In the genomic region with DNA sequence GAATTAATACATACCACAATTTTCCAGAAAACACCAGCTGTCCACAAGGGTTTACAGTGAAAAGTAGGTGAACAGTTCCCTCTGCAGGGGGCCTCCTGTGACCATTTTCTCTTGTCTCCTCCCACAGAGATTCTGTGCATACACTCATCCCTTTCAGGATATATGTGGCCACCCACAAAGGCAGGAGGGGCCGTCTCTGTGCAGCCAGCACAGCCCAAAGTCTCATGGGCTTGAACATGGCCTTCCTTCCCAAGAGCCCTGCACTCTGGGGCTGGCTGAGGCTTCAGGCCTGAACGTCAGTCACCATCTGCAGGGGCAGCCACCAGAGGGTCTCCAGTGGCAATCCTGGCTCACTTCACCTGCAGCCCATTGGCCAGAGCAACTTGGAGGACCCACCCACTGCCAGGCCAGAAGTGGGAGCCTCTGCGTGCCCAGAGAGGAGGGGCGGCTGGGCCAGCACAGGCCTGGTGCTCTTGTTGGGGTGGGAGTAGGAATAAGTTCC, we compare ENCODE assay signal across 11 cellular contexts. TPM values are rescaled to one million over a fixed set of nuclear protein-coding genes. Genes with fewer than 3 reads are reported as not detected.
DNase-seq lines count a peak whose midpoint lies in the region; ATAC-seq and TF ChIP-seq lines count a peak whose summit lies in the region.
"Had no signal": no experiment of that assay in that cellular context is flagged by ENCODE, and none has a peak within 500 bp of the region (broad histone marks: within the 10 kb centered on the region; RNA-seq: fewer than 3 reads in every experiment).

No MANE protein-coding gene starts in this region.

- H3K4me1 ChIP-seq in PC-9 (replicated peaks; ENCODE audit: insufficient read depth) (no peaks in the 10 kb centered on the region), fibroblast of lung (ENCODE audit: control insufficient read depth, extremely low read depth, insufficient read depth, low read length) (peaks cover 2% of the 10 kb centered on the region)

- no peaks in the 10 kb centered on the region for H3K9me3 Mint-ChIP-seq in activated CD8-positive, alpha-beta memory T cell treated with anti-CD3 and anti-CD28 coated beads, Interleukin-2, amount 10 ng/mL, durations not matched to agents 7 days and 5 days (ENCODE audit: low read depth)
- H3K9me3 Mint-ChIP-seq in type B pancreatic cell (no peaks in the 10 kb centered on the region), chondrocyte (ENCODE audit: low read depth) (no peaks in the 10 kb centered on the region)
- H3K9me3 Mint-ChIP-seq: activated CD4-positive, alpha-beta T cell treated with anti-CD3 and anti-CD28 coated beads, Interleukin-2, amount 10 ng/mL, durations not matched to agents 7 days and 5 days had no signal

- H3K27me3 Mint-ChIP-seq in activated CD8-positive, alpha-beta memory T cell treated with anti-CD3 and anti-CD28 coated beads, Interleukin-2, amount 10 ng/mL, durations not matched to agents 7 days and 5 days = no peaks in the 10 kb centered on the region
- H3K27me3 Mint-ChIP-seq in type B pancreatic cell (peaks cover 11% of the 10 kb centered on the region), chondrocyte (ENCODE audit: low read depth) (no peaks in the 10 kb centered on the region)
- H3K27me3 Mint-ChIP-seq: activated CD4-positive, alpha-beta T cell treated with anti-CD3 and anti-CD28 coated beads, Interleukin-2, amount 10 ng/mL, durations not matched to agents 7 days and 5 days had no signal

- H3K27me3 ChIP-seq in PC-9 (ENCODE audit: insufficient read depth, low read depth) (no peaks in the 10 kb centered on the region), fibroblast of lung (ENCODE audit: control insufficient read depth, insufficient read depth, low read length) (no peaks in the 10 kb centered on the region)
- H3K27me3 ChIP-seq: testis had no signal

- H3K9me3 ChIP-seq in PC-9 (ENCODE audit: insufficient read depth, low read depth) = no peaks in the 10 kb centered on the region
- no peaks in the 10 kb centered on the region for H3K9me3 ChIP-seq in fibroblast of lung (ENCODE audit: control insufficient read depth, insufficient read depth, low read depth, low read length)
- H3K9me3 ChIP-seq: psoas muscle, testis had no signal

- POLR2A ChIA-PET in PC-9 (lab: Charles Lee; ENCODE audit: unreplicated experiment) = no interaction called here

- no TSS peak for BruUV-seq in PC-9 (replicated peaks; lab: Mats Ljungman, UMichigan)

- H3K4me1 Mint-ChIP-seq in activated CD8-positive, alpha-beta memory T cell treated with anti-CD3 and anti-CD28 coated beads, Interleukin-2, amount 10 ng/mL, durations not matched to agents 7 days and 5 days = peaks cover 9% of the 10 kb centered on the region
- peaks cover 14% of the 10 kb centered on the region for H3K4me1 Mint-ChIP-seq in type B pancreatic cell (ENCODE audit: unreplicated experiment)
- peaks cover 13% of the 10 kb centered on the region for H3K4me1 Mint-ChIP-seq in chondrocyte (ENCODE audit: low read depth)

- H3K9me2 ChIP-seq in PC-9 (ENCODE audit: insufficient read depth) = no peaks in the 10 kb centered on the region

- ATAC-seq in activated CD8-positive, alpha-beta memory T cell treated with anti-CD3 and anti-CD28 coated beads, Interleukin-2, amount 10 ng/mL, durations not matched to agents 7 days and 5 days = peak; percentile 58
- ATAC-seq in left cardiac atrium = no peak

- H3K27ac Mint-ChIP-seq in activated CD8-positive, alpha-beta memory T cell treated with anti-CD3 and anti-CD28 coated beads, Interleukin-2, amount 10 ng/mL, durations not matched to agents 7 days and 5 days = no peak overlapping the region
- H3K27ac Mint-ChIP-seq in type B pancreatic cell (peak overlapping the region; percentile 63), chondrocyte (ENCODE audit: unreplicated experiment) (no peak overlapping the region)
- H3K27ac Mint-ChIP-seq: activated CD4-positive, alpha-beta T cell treated with anti-CD3 and anti-CD28 coated beads, Interleukin-2, amount 10 ng/mL, durations not matched to agents 7 days and 5 days had no signal

- peak; percentile 48 for DNase-seq in activated CD8-positive, alpha-beta memory T cell treated with anti-CD3 and anti-CD28 coated beads, Interleukin-2, amount 10 ng/mL, durations not matched to agents 7 days and 5 days
- DNase-seq in activated CD8-positive, alpha-beta memory T cell treated with anti-CD3 and anti-CD28 coated beads for 24 hours = no peak
- peak in 1 of 2 experiments; percentile 46 for DNase-seq in PC-9
- DNase-seq in fibroblast of lung (ENCODE audit: low read depth in 2 of 2) = peak; percentile 30 to 43
- DNase-seq in type B pancreatic cell (ENCODE audit: extremely low spot score, unreplicated experiment) = no peak
- no peak for DNase-seq in chondrocyte (ENCODE audit: low spot score)
- no peak for DNase-seq in left cardiac atrium
- no peak for DNase-seq in COLO668 (lab: John Stamatoyannopoulos, UW; ENCODE audit: unreplicated experiment)
- DNase-seq: activated CD4-positive, alpha-beta T cell treated with anti-CD3 and anti-CD28 coated beads, Interleukin-2, amount 10 ng/mL, durations not matched to agents 7 days and 5 days; psoas muscle; testis had no signal

- H3K4me3 Mint-ChIP-seq in activated CD8-positive, alpha-beta memory T cell treated with anti-CD3 and anti-CD28 coated beads, Interleukin-2, amount 10 ng/mL, durations not matched to agents 7 days and 5 days = no peak overlapping the region
- H3K4me3 Mint-ChIP-seq in type B pancreatic cell = no peak overlapping the region
- no peak overlapping the region for H3K4me3 Mint-ChIP-seq in chondrocyte (ENCODE audit: unreplicated experiment)
- H3K4me3 Mint-ChIP-seq: activated CD4-positive, alpha-beta T cell treated with anti-CD3 and anti-CD28 coated beads, Interleukin-2, amount 10 ng/mL, durations not matched to agents 7 days and 5 days had no signal

- H3K4me3 ChIP-seq in PC-9 (no peak overlapping the region), fibroblast of lung (replicated peaks in 1 of 4; ENCODE audit: control extremely low read depth in 1 of 4, insufficient read depth in 1 of 4, low read depth in 3 of 4, low read length in 4 of 4) (no peak overlapping the region)
- H3K4me3 ChIP-seq: psoas muscle, testis had no signal

- H3K27ac ChIP-seq in PC-9 (no peak overlapping the region), fibroblast of lung (ENCODE audit: insufficient read depth, low read length) (no peak overlapping the region)
- H3K27ac ChIP-seq: psoas muscle, testis had no signal

- H3K79me2 ChIP-seq in PC-9 (ENCODE audit: low read depth) (no peaks in the 10 kb centered on the region), fibroblast of lung (ENCODE audit: control insufficient read depth, insufficient read depth, low read length) (no peaks in the 10 kb centered on the region)

- CTCF ChIA-PET in activated CD8-positive, alpha-beta memory T cell treated with anti-CD3 and anti-CD28 coated beads, Interleukin-2, amount 10 ng/mL, durations not matched to agents 7 days and 5 days (lab: Charles Lee) = no interaction called here
- CTCF ChIA-PET in PC-9 (lab: Charles Lee) = no interaction called here

- H4K20me1 ChIP-seq in PC-9 (ENCODE audit: insufficient read depth) (no peaks in the 10 kb centered on the region), fibroblast of lung (ENCODE audit: control insufficient read depth, extremely low read depth, insufficient read depth, low read length) (no peaks in the 10 kb centered on the region)

- no peaks in the 10 kb centered on the region for H3K36me3 Mint-ChIP-seq in activated CD8-positive, alpha-beta memory T cell treated with anti-CD3 and anti-CD28 coated beads, Interleukin-2, amount 10 ng/mL, durations not matched to agents 7 days and 5 days
- H3K36me3 Mint-ChIP-seq in type B pancreatic cell = no peaks in the 10 kb centered on the region
- H3K36me3 Mint-ChIP-seq in chondrocyte (ENCODE audit: low read depth) = peaks cover 1% of the 10 kb centered on the region

- H3K4me2 ChIP-seq in PC-9 (no peak overlapping the region), fibroblast of lung (ENCODE audit: extremely low read depth, insufficient read depth, low read length) (no peak overlapping the region)

- intact Hi-C loops in PC-9 (cut with micrococcal nuclease; ENCODE audit: unreplicated experiment) = no loop called here
- intact Hi-C loops in left cardiac atrium (cut with DNase I) = no loop called here

- H3K9ac ChIP-seq in fibroblast of lung (ENCODE audit: insufficient read depth, low read length) = no peak overlapping the region

- H3F3A ChIP-seq in PC-9 (ENCODE audit: insufficient read depth, low read depth) = peaks cover 14% of the 10 kb centered on the region; the same call in 1 of the 2 replicates

- H3K36me3 ChIP-seq in PC-9 (ENCODE audit: low read depth) (no peaks in the 10 kb centered on the region), fibroblast of lung (ENCODE audit: control insufficient read depth, insufficient read depth, low read length) (no peaks in the 10 kb centered on the region)

- TF ChIP-seq CTCF in PC-9 (conservative IDR thresholded peaks at IDR 0.05) (peak; percentile 40), fibroblast of lung (conservative IDR thresholded peaks at IDR 0.05 in 1 of 2, IDR thresholded peaks at IDR 0.05 in 1 of 2; ENCODE audit: low read depth in 1 of 2, low read length in 2 of 2) (no peak), type B pancreatic cell (conservative IDR thresholded peaks at IDR 0.05) (no peak), chondrocyte (IDR thresholded peaks at IDR 0.05) (no peak)

- H2AFZ ChIP-seq in PC-9 (no peak overlapping the region), fibroblast of lung (ENCODE audit: low read length) (no peak overlapping the region)

RNA-seq across cellular contexts. Expression of a gene that starts 25.2 kb away (rescaled TPM):
- 10 to 100 TPM; 22.0 to 25.1 TPM for total RNA-seq in activated CD8-positive, alpha-beta memory T cell treated with anti-CD3 and anti-CD28 coated beads, Interleukin-2, amount 10 ng/mL, durations not matched to agents 7 days and 5 days
- total RNA-seq in PC-9 (2021) (41.1 and 53.6 TPM in 2 replicates), fibroblast of lung (21.1 and 23.8 TPM in 2 replicates), type B pancreatic cell (ENCODE audit: low replicate concordance) (29.1 and 45.2 TPM in 2 replicates), chondrocyte (21.9 to 27.1 TPM (median 26.0 TPM) in 3 replicates), left cardiac atrium (10 to 100 TPM; 19.1 to 21.2 TPM)
- 9.4 and 11.8 TPM in 2 replicates for polyA plus RNA-seq in fibroblast of lung
- 15.4 and 17.3 TPM in 2 replicates for polyA plus RNA-seq in fibroblast of lung (2012)
- 56.0 and 84.3 TPM in 2 replicates for polyA minus RNA-seq in fibroblast of lung (ENCODE audit: low replicate concordance)

RNA-seq across cellular contexts. Expression of a gene that starts 49.3 kb away (rescaled TPM):
- total RNA-seq in activated CD8-positive, alpha-beta memory T cell treated with anti-CD3 and anti-CD28 coated beads, Interleukin-2, amount 10 ng/mL, durations not matched to agents 7 days and 5 days = 10 to 100 TPM; 15.6 to 18.7 TPM
- total RNA-seq in PC-9 (2021) (5.8 and 6.9 TPM in 2 replicates), fibroblast of lung (4.9 and 7.1 TPM in 2 replicates), type B pancreatic cell (ENCODE audit: low replicate concordance) (10.0 and 13.4 TPM in 2 replicates), chondrocyte (8.2 to 13.0 TPM (median 8.9 TPM) in 3 replicates), left cardiac atrium (10 to 100 TPM; 13.9 to 15.2 TPM)
- polyA plus RNA-seq in fibroblast of lung = 3.5 and 3.6 TPM in 2 replicates
- polyA plus RNA-seq in fibroblast of lung (2012) = 5.6 and 5.9 TPM in 2 replicates
- 4.8 and 11.4 TPM in 2 replicates for polyA minus RNA-seq in fibroblast of lung (ENCODE audit: low replicate concordance)

RNA-seq across cellular contexts. Expression of a gene that starts 57.0 kb away (rescaled TPM):
- 1 to 10 TPM; 3.2 to 7.2 TPM for total RNA-seq in activated CD8-positive, alpha-beta memory T cell treated with anti-CD3 and anti-CD28 coated beads, Interleukin-2, amount 10 ng/mL, durations not matched to agents 7 days and 5 days
- 1.8 and 3.9 TPM in 2 replicates for total RNA-seq in PC-9 (2021)
- total RNA-seq in fibroblast of lung = under 0.01 and 0.33 TPM in 2 replicates
- 0.19 and 0.35 TPM in 2 replicates for polyA plus RNA-seq in fibroblast of lung
- 0.19 and 0.27 TPM in 2 replicates for polyA plus RNA-seq in fibroblast of lung (2012)
- not detected in 2 replicates for polyA minus RNA-seq in fibroblast of lung (ENCODE audit: low replicate concordance)
- total RNA-seq in type B pancreatic cell (ENCODE audit: low replicate concordance) = 1.5 and 1.6 TPM in 2 replicates
- 1.2 to 1.4 TPM in 2 of 3 replicates, not detected in the other for total RNA-seq in chondrocyte
- under 1 TPM; 0.21 to 0.55 TPM for total RNA-seq in left cardiac atrium

Comparison
In these comparisons a context has a peak if more than half of its experiments do, and no peak if none do; other contexts are left out.
1. DNase-seq: peak in activated CD8-positive, alpha-beta memory T cell treated with anti-CD3 and anti-CD28 coated beads, Interleukin-2, amount 10 ng/mL, durations not matched to agents 7 days and 5 days (single experiment) and fibroblast of lung (2 of 2); none in activated CD8-positive, alpha-beta memory T cell treated with anti-CD3 and anti-CD28 coated beads for 24 hours (single experiment), type B pancreatic cell (single experiment), chondrocyte (single experiment), left cardiac atrium (single experiment) and COLO668 (single experiment).